In the genomic region with DNA sequence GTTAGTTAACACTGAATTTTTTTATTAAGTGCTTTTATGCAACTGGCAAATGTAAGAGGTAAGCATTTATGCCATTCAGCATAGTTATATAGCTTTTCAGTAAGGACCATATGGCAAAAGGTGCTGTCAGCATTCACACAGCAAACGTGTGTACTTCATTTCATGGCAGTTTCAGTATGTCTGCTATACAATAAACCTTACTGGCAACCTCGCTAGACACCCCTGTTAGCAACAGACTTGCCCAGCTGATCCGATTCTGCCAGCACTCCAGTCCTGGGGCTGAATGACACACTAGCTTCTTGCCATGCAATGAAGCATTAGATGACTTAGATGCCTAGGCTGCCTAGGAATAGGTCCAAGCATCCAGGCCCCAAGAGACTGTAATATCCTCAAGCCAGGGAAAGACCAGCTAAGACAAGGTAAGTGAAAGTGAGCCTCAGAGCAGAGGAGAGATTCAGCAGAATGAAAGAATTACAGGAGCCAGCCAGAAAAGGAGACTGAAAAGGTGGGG, we compare ENCODE assay signal across 27 cellular contexts. TPM values are rescaled to one million over a fixed set of nuclear protein-coding genes. Genes with fewer than 3 reads are reported as not detected.
DNase-seq lines count a peak whose midpoint lies in the region; ATAC-seq and TF ChIP-seq lines count a peak whose summit lies in the region.
"Had no signal": no experiment of that assay in that cellular context is flagged by ENCODE, and none has a peak within 500 bp of the region (broad histone marks: within the 10 kb centered on the region; RNA-seq: fewer than 3 reads in every experiment).

No MANE protein-coding gene starts in this region.

- CTCF ChIA-PET in T-cell (lab: Charles Lee) = no interaction called here

- H3K9me3 Mint-ChIP-seq in T-cell = no peaks in the 10 kb centered on the region
- H3K9me3 Mint-ChIP-seq: activated CD4-positive, alpha-beta memory T cell treated with anti-CD3 and anti-CD28 coated beads, Interleukin-2, amount 10 ng/mL, durations not matched to agents 7 days and 5 days; activated T-helper 1 cell treated with anti-CD3 and anti-CD28 coated beads, Interleukin-12 subunit alpha, Interleukin-12 subunit beta, Interleukin-2, Interleukin-4 antibody, amounts not matched to agents 30 ng/mL and 10 ng/mL and 1 ng/mL, durations not matched to agents 14 hours and 24 hours and 36 hours; CD4-positive, alpha-beta T cell; nephron; stimulated activated effector memory CD8-positive, alpha-beta T cell treated with anti-CD3 and anti-CD28 coated beads, Interleukin-12 subunit alpha, Interleukin-12 subunit beta, amount 100 ng/mL, for 72 hours; T-helper 1 cell treated with Interleukin-12 subunit alpha and Interleukin-12 subunit beta and Interleukin-4 antibody, amounts not matched to agents 30 μg/mL and 1 μg/mL, for 36 hours had no signal

- H3K36me3 Mint-ChIP-seq in T-cell = peaks cover 16% of the 10 kb centered on the region

- TF ChIP-seq CTCF in fibroblast of mammary gland (conservative IDR thresholded peaks at IDR 0.05; ENCODE audit: control insufficient read depth, insufficient read depth, low read depth, low read length) = no peak

- peaks cover 0 to 5% of the 10 kb centered on the region in 2 donors for H3K27me3 Mint-ChIP-seq in T-cell
- H3K27me3 Mint-ChIP-seq: activated CD4-positive, alpha-beta memory T cell treated with anti-CD3 and anti-CD28 coated beads, Interleukin-2, amount 10 ng/mL, durations not matched to agents 7 days and 5 days; CD4-positive, alpha-beta T cell had no signal

- no peaks in the 10 kb centered on the region for H3K4me1 Mint-ChIP-seq in T-cell
- H3K4me1 Mint-ChIP-seq: activated CD4-positive, alpha-beta memory T cell treated with anti-CD3 and anti-CD28 coated beads, Interleukin-2, amount 10 ng/mL, durations not matched to agents 7 days and 5 days; nephron; stimulated activated effector memory CD8-positive, alpha-beta T cell treated with anti-CD3 and anti-CD28 coated beads, Interleukin-12 subunit alpha, Interleukin-12 subunit beta, amount 100 ng/mL, for 72 hours had no signal

- intact Hi-C loops in sciatic nerve (cut with DNase I) = no loop called here

- POLR2A ChIA-PET in T-cell (lab: Charles Lee) = interaction anchor here in 1 of 2 donors (0.5 kb wide), 1 partner anchor 984 kb away, joined by 3 read pairs; no protein-coding TSS in a partner anchor

- no peak overlapping the region for H3K4me3 Mint-ChIP-seq in T-cell
- H3K4me3 Mint-ChIP-seq: activated CD4-positive, alpha-beta memory T cell treated with anti-CD3 and anti-CD28 coated beads, Interleukin-2, amount 10 ng/mL, durations not matched to agents 7 days and 5 days; activated T-helper 1 cell treated with anti-CD3 and anti-CD28 coated beads, Interleukin-12 subunit alpha, Interleukin-12 subunit beta, Interleukin-2, Interleukin-4 antibody, amounts not matched to agents 30 ng/mL and 10 ng/mL and 1 ng/mL, durations not matched to agents 14 hours and 24 hours and 36 hours; CD4-positive, alpha-beta T cell; nephron; stimulated activated effector memory CD8-positive, alpha-beta T cell treated with anti-CD3 and anti-CD28 coated beads, Interleukin-12 subunit alpha, Interleukin-12 subunit beta, amount 100 ng/mL, for 72 hours; T-helper 1 cell treated with Interleukin-12 subunit alpha and Interleukin-12 subunit beta and Interleukin-4 antibody, amounts not matched to agents 30 μg/mL and 1 μg/mL, for 36 hours had no signal

- no peak for ATAC-seq in T-cell (replicated peaks in 1 of 4)
- no peak for ATAC-seq in sciatic nerve
- no peak for ATAC-seq in GM21515 (IDR thresholded peaks at IDR 0.05; ENCODE audit: unreplicated experiment)
- no peak for ATAC-seq in HG02763 (IDR thresholded peaks at IDR 0.05; ENCODE audit: unreplicated experiment)
- ATAC-seq: HepG2; left cardiac atrium; stimulated activated effector memory CD8-positive, alpha-beta T cell treated with anti-CD3 and anti-CD28 coated beads, Interleukin-12 subunit alpha, Interleukin-12 subunit beta, amount 100 ng/mL, for 72 hours had no signal

- DNase-seq in DMS 273 (lab: John Stamatoyannopoulos, UW; ENCODE audit: unreplicated experiment) (peak; percentile 8), DMS 273 treated with DMSO at 0.1 percent for 48 hours (lab: John Stamatoyannopoulos, UW) (no peak), T-cell (no peak), fibroblast of mammary gland (ENCODE audit: low read depth) (peak; percentile 18), sciatic nerve (ENCODE audit: low spot score) (no peak), SW 1271 (lab: John Stamatoyannopoulos, UW) (no peak)
- DNase-seq: activated CD4-positive, alpha-beta memory T cell treated with anti-CD3 and anti-CD28 coated beads, Interleukin-2, amount 10 ng/mL, durations not matched to agents 7 days and 5 days; activated CD4-positive, CD25-positive, alpha-beta regulatory T cell treated with anti-CD3 and anti-CD28 coated beads, Interleukin-2, amount 50 U/mL, for 72 hours; activated CD8-positive, alpha-beta memory T cell treated with anti-CD3 and anti-CD28 coated beads, Interleukin-2, amount 50 U/mL, for 48 hours; activated naive CD4-positive, alpha-beta T cell treated with Interleukin-2 at 50 U/mL for 16 hours; adrenal gland; AML-193; CD4-positive, alpha-beta T cell; hypothalamus; left cardiac atrium; mammary epithelial cell; NCI-H1092; NCI-H187 treated with DMSO at 0.1 percent for 48 hours; NCI-H524; trophoblast cell had no signal

- H3K27ac Mint-ChIP-seq in T-cell = peak overlapping the region; percentile 7 to 11
- H3K27ac Mint-ChIP-seq: activated CD4-positive, alpha-beta memory T cell treated with anti-CD3 and anti-CD28 coated beads, Interleukin-2, amount 10 ng/mL, durations not matched to agents 7 days and 5 days; activated T-helper 1 cell treated with anti-CD3 and anti-CD28 coated beads, Interleukin-12 subunit alpha, Interleukin-12 subunit beta, Interleukin-2, Interleukin-4 antibody, amounts not matched to agents 30 ng/mL and 10 ng/mL and 1 ng/mL, durations not matched to agents 14 hours and 24 hours and 36 hours; CD4-positive, alpha-beta T cell; nephron; stimulated activated effector memory CD8-positive, alpha-beta T cell treated with anti-CD3 and anti-CD28 coated beads, Interleukin-12 subunit alpha, Interleukin-12 subunit beta, amount 100 ng/mL, for 72 hours; T-helper 1 cell treated with Interleukin-12 subunit alpha and Interleukin-12 subunit beta and Interleukin-4 antibody, amounts not matched to agents 30 μg/mL and 1 μg/mL, for 36 hours had no signal

- no peak overlapping the region for H3K4me3 ChIP-seq in fibroblast of mammary gland (ENCODE audit: control insufficient read depth, low read depth, low read length)
- H3K4me3 ChIP-seq: adrenal gland had no signal

RNA-seq across cellular contexts. Expression of a gene that starts 47.3 kb away (rescaled TPM):
- total RNA-seq in T-cell (100 to 1,000 TPM in 2 of 5 donors, 10 to 100 TPM in 3; 90.7 to 102 (median 94.5) TPM), sciatic nerve (39.5 TPM)

Comparison
In these comparisons a context has a peak if more than half of its experiments do, and no peak if none do; other contexts are left out.
1. DNase-seq: peak in DMS 273 (single experiment) and fibroblast of mammary gland (single experiment); none in DMS 273 treated with DMSO at 0.1 percent for 48 hours (single experiment), T-cell (0 of 34), sciatic nerve (single experiment) and SW 1271 (0 of 2).